Comparison of ENCODE assay signal across 28 cellular contexts in genomic region chr5:62695274-62695673, GRCh38.
"Had no signal": no experiment of that assay in that cellular context is flagged by ENCODE, and none has a peak within 500 bp of the region (broad histone marks: within the 10 kb centered on the region; RNA-seq: fewer than 3 reads in every experiment).

No MANE protein-coding gene starts in this region.

- H3K27ac Mint-ChIP-seq: stimulated activated effector memory CD8-positive, alpha-beta T cell treated with anti-CD3 and anti-CD28 coated beads, Interleukin-12 subunit alpha, Interleukin-12 subunit beta, amount 100 ng/mL, for 72 hours; stimulated activated memory B cell treated with anti-CD40 and anti-IgM and Interleukin-4, amounts not matched to agents 10 μg/mL and 1 μg/mL and 100 μg/mL, for 72 hours; stimulated activated naive B cell treated with anti-CD40 and anti-IgM and Interleukin-4, amounts not matched to agents 10 μg/mL and 1 μg/mL and 100 μg/mL, for 72 hours; stimulated activated naive CD8-positive, alpha-beta T cell treated with anti-CD3 and anti-CD28 coated beads, Interleukin-15, amount 100 ng/mL, for 72 hours; stimulated activated naive CD8-positive, alpha-beta T cell treated with anti-CD3 and anti-CD28 coated beads, Interleukin-15, Interleukin-2, amounts not matched to agents 100 ng/mL and 50 ng/mL, for 24 hours; type B pancreatic cell had no signal

- H3K4me3 ChIP-seq: stomach, suprapubic skin, testis, thoracic aorta, thyroid gland, tibial artery, tibial nerve, transverse colon, upper lobe of left lung, upper lobe of right lung, uterus, vagina had no signal

- H3K36me3 Mint-ChIP-seq: stimulated activated effector memory CD8-positive, alpha-beta T cell treated with anti-CD3 and anti-CD28 coated beads, Interleukin-12 subunit alpha, Interleukin-12 subunit beta, amount 100 ng/mL, for 72 hours; stimulated activated memory B cell treated with anti-CD40 and anti-IgM and Interleukin-4, amounts not matched to agents 10 μg/mL and 1 μg/mL and 100 μg/mL, for 72 hours; stimulated activated naive B cell treated with anti-CD40 and anti-IgM and Interleukin-4, amounts not matched to agents 10 μg/mL and 1 μg/mL and 100 μg/mL, for 72 hours; type B pancreatic cell had no signal

- H3K9me3 ChIP-seq: suprapubic skin, testis, thoracic aorta, thyroid gland, tibial artery, tibial nerve, transverse colon, upper lobe of left lung, upper lobe of right lung, uterus, vagina had no signal

- H3K36me3 ChIP-seq: stomach, suprapubic skin, thoracic aorta, thyroid gland, tibial artery, tibial nerve, transverse colon, upper lobe of left lung, upper lobe of right lung, uterus, vagina had no signal

- H3K4me1 ChIP-seq: suprapubic skin, testis, tibial artery, transverse colon, uterus had no signal

- ATAC-seq: stimulated activated effector memory CD8-positive, alpha-beta T cell treated with anti-CD3 and anti-CD28 coated beads, Interleukin-12 subunit alpha, Interleukin-12 subunit beta, amount 100 ng/mL, for 72 hours; stimulated activated memory B cell treated with anti-CD40 and anti-IgM and Interleukin-4, amounts not matched to agents 10 μg/mL and 1 μg/mL and 100 μg/mL, for 72 hours; stimulated activated naive B cell treated with anti-CD40 and anti-IgM and Interleukin-4, amounts not matched to agents 10 μg/mL and 1 μg/mL and 100 μg/mL, for 72 hours; stimulated activated naive CD8-positive, alpha-beta T cell treated with anti-CD3 and anti-CD28 coated beads, Interleukin-15, amount 100 ng/mL, for 72 hours; stimulated activated naive CD8-positive, alpha-beta T cell treated with anti-CD3 and anti-CD28 coated beads, Interleukin-15, Interleukin-2, amounts not matched to agents 100 U/mL and 50 U/mL, for 24 hours; upper lobe of right lung had no signal

- H3K4me1 Mint-ChIP-seq: stimulated activated effector memory CD8-positive, alpha-beta T cell treated with anti-CD3 and anti-CD28 coated beads, Interleukin-12 subunit alpha, Interleukin-12 subunit beta, amount 100 ng/mL, for 72 hours had no signal

- H3K27me3 Mint-ChIP-seq: stimulated activated memory B cell treated with anti-CD40 and anti-IgM and Interleukin-4, amounts not matched to agents 10 μg/mL and 1 μg/mL and 100 μg/mL, for 72 hours; stimulated activated naive CD8-positive, alpha-beta T cell treated with anti-CD3 and anti-CD28 coated beads, Interleukin-15, amount 100 ng/mL, for 72 hours; type B pancreatic cell had no signal

- DNase-seq: stimulated activated CD4-positive, alpha-beta T cell treated with anti-CD3 and anti-CD28 coated beads, Interleukin-2, amount 100 ng/mL, for 48 hours; stimulated activated CD4-positive, alpha-beta T cell treated with anti-CD3 and anti-CD28 coated beads, Interleukin-4, amount 100 ng/mL, for 1 hour; stimulated activated CD4-positive, alpha-beta T cell treated with anti-CD3 and anti-CD28 coated beads, Interleukin-4, amount 100 ng/mL, for 24 hours; stimulated activated CD4-positive, alpha-beta T cell treated with anti-CD3 and anti-CD28 coated beads, Interleukin-4, amount 100 ng/mL, for 4 hours; stimulated activated CD8-positive, alpha-beta memory T cell treated with anti-CD3 and anti-CD28 coated beads, Interleukin-4, amount 100 ng/mL, for 48 hours; stimulated activated naive B cell treated with anti-CD40 and anti-IgM and Interleukin-4, amounts not matched to agents 10 μg/mL and 1 μg/mL and 100 μg/mL, for 72 hours; stimulated activated naive CD4-positive, alpha-beta T cell; stimulated activated naive CD4-positive, alpha-beta T cell treated with Interleukin-2 at 50 U/mL for 16 hours; stimulated activated naive CD8-positive, alpha-beta T cell treated with anti-CD3 and anti-CD28 coated beads, Interleukin-15, amount 100 ng/mL, for 72 hours; stimulated activated naive CD8-positive, alpha-beta T cell treated with anti-CD3 and anti-CD28 coated beads, Interleukin-15, Interleukin-2, amounts not matched to agents 100 U/mL and 50 U/mL, for 24 hours; stomach; substantia nigra; testis; thyroid gland; tibial artery; transverse colon; trophoblast cell; upper lobe of left lung; upper lobe of right lung; uterus had no signal

- H3K27ac ChIP-seq: suprapubic skin, testis, thoracic aorta, thyroid gland, tibial artery, tibial nerve, transverse colon, upper lobe of left lung, upper lobe of right lung, uterus, vagina had no signal

- H3K4me3 Mint-ChIP-seq: stimulated activated effector memory CD8-positive, alpha-beta T cell treated with anti-CD3 and anti-CD28 coated beads, Interleukin-12 subunit alpha, Interleukin-12 subunit beta, amount 100 ng/mL, for 72 hours; stimulated activated memory B cell treated with anti-CD40 and anti-IgM and Interleukin-4, amounts not matched to agents 10 μg/mL and 1 μg/mL and 100 μg/mL, for 72 hours; stimulated activated naive B cell treated with anti-CD40 and anti-IgM and Interleukin-4, amounts not matched to agents 10 μg/mL and 1 μg/mL and 100 μg/mL, for 72 hours; stimulated activated naive CD8-positive, alpha-beta T cell treated with anti-CD3 and anti-CD28 coated beads, Interleukin-15, amount 100 ng/mL, for 72 hours; stimulated activated naive CD8-positive, alpha-beta T cell treated with anti-CD3 and anti-CD28 coated beads, Interleukin-15, Interleukin-2, amounts not matched to agents 100 ng/mL and 50 ng/mL, for 24 hours; type B pancreatic cell had no signal

- H3K27me3 ChIP-seq: stomach, suprapubic skin, testis, thyroid gland, tibial artery, tibial nerve, transverse colon, upper lobe of left lung, upper lobe of right lung, uterus, vagina had no signal

- H3K9me3 Mint-ChIP-seq: stimulated activated effector memory CD8-positive, alpha-beta T cell treated with anti-CD3 and anti-CD28 coated beads, Interleukin-12 subunit alpha, Interleukin-12 subunit beta, amount 100 ng/mL, for 72 hours; stimulated activated memory B cell treated with anti-CD40 and anti-IgM and Interleukin-4, amounts not matched to agents 10 μg/mL and 1 μg/mL and 100 μg/mL, for 72 hours; stimulated activated naive B cell treated with anti-CD40 and anti-IgM and Interleukin-4, amounts not matched to agents 10 μg/mL and 1 μg/mL and 100 μg/mL, for 72 hours; stimulated activated naive CD8-positive, alpha-beta T cell treated with anti-CD3 and anti-CD28 coated beads, Interleukin-15, amount 100 ng/mL, for 72 hours; stimulated activated naive CD8-positive, alpha-beta T cell treated with anti-CD3 and anti-CD28 coated beads, Interleukin-15, Interleukin-2, amounts not matched to agents 100 ng/mL and 50 ng/mL, for 24 hours; type B pancreatic cell had no signal
